In the genomic region with DNA sequence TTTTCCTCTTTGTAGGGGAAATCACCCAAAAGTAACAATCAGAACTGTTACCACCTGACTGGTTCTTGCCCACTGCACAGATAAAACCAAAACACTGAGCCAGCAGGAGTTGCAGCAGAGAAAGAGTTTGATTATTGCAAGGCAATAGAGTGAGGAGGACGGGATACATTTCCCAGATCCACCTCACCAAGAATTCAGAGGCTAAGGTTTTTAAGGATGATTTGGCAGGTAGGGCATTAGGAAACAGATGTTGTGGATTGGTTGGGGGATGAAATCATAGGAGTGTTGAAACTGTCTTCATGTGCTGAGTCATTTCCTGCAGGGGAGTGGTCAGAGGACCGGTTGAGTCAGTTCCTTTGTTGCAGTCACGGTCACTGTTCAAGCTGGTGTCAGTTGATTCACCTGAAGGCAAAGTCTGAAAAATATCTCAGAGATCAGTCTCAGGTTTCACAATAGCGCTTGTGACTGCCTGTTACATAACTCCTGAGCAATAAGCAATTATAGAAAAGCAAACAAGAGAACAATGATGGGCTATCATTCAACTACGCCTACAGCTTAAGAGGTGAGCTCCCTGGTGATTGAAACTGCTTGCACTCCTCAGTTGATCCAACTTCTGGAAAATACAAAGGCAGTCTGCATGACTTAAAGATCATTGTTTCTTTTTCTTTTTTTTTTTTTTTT, we compare ENCODE assay signal across 9 cellular contexts. TPM values are rescaled to one million over a fixed set of nuclear protein-coding genes. Genes with fewer than 3 reads are reported as not detected.
DNase-seq lines count a peak whose midpoint lies in the region; FAIRE-seq and TF ChIP-seq lines count a peak whose summit lies in the region.
"Had no signal": no experiment of that assay in that cellular context is flagged by ENCODE, and none has a peak within 500 bp of the region (broad histone marks: within the 10 kb centered on the region; RNA-seq: fewer than 3 reads in every experiment).

No MANE protein-coding gene starts in this region.

- no peaks in the 10 kb centered on the region for H3K27me3 Mint-ChIP-seq in activated naive CD8-positive, alpha-beta T cell treated with anti-CD3 and anti-CD28 coated beads for 36 hours

- H3K4me1 ChIP-seq in KMS-11 (ENCODE audit: low read depth, poor library complexity, severe bottlenecking) = peaks cover 71% of the 10 kb centered on the region

- H3K36me3 ChIP-seq in KMS-11 (ENCODE audit: insufficient read depth) = no peaks in the 10 kb centered on the region

- peak overlapping the region; percentile 85 for H3K27ac ChIP-seq in KMS-11

- peak overlapping the region; percentile 86 for H3K27ac Mint-ChIP-seq in activated naive CD8-positive, alpha-beta T cell treated with anti-CD3 and anti-CD28 coated beads for 36 hours

- no peak overlapping the region for H3K4me3 ChIP-seq in KMS-11 (IDR thresholded peaks at IDR 0.05; ENCODE audit: insufficient read depth, low read depth, low read length)

- peak overlapping the region; percentile 21; the same call in 1 of the 2 replicates for H3K9ac ChIP-seq in KMS-11

- H3K27me3 ChIP-seq in KMS-11 (ENCODE audit: insufficient read depth, low read depth) = no peaks in the 10 kb centered on the region

- TF ChIP-seq CTCF in KMS-11 (conservative IDR thresholded peaks at IDR 0.05; ENCODE audit: low read depth, low read length) = no peak

- peak; percentile 94 for FAIRE-seq in H54 (lab: Jason Lieb, UNC)

- no peak overlapping the region for H3K4me3 Mint-ChIP-seq in activated naive CD8-positive, alpha-beta T cell treated with anti-CD3 and anti-CD28 coated beads for 36 hours
- H3K4me3 Mint-ChIP-seq: nephron had no signal

- H2AFZ ChIP-seq in KMS-11 (ENCODE audit: low read depth) = peak overlapping the region; percentile 47

- TF ChIP-seq POLR2A in H54 (IDR thresholded peaks at IDR 0.05; ENCODE audit: low read depth, low read length) = no peak

- H4K20me1 ChIP-seq in KMS-11 (ENCODE audit: insufficient read depth) = no peaks in the 10 kb centered on the region

- peaks cover 1% of the 10 kb centered on the region for H3K9me3 Mint-ChIP-seq in activated naive CD8-positive, alpha-beta T cell treated with anti-CD3 and anti-CD28 coated beads for 36 hours

- H3K36me3 Mint-ChIP-seq in activated naive CD8-positive, alpha-beta T cell treated with anti-CD3 and anti-CD28 coated beads for 36 hours = peaks cover 2% of the 10 kb centered on the region

- no peaks in the 10 kb centered on the region for H3K79me2 ChIP-seq in KMS-11 (ENCODE audit: insufficient read depth, low read depth)

- DNase-seq in GM04504 (ENCODE audit: low read depth) (peak; percentile 93), H54 (ENCODE audit: insufficient read length, low spot score) (peak; percentile 63), RPMI8226 (peak; percentile 92), iPS-NIHi11 (ENCODE audit: low spot score) (peak; percentile 70), cerebellum (ENCODE audit: low spot score) (no peak)
- peak; percentile 72 for DNase-seq in activated naive CD8-positive, alpha-beta T cell treated with anti-CD3 and anti-CD28 coated beads for 36 hours
- DNase-seq in stimulated activated CD4-positive, alpha-beta T cell treated with anti-CD3 and anti-CD28 coated beads, Interleukin-4, amount 100 ng/mL, for 4 hours = peak; percentile 31 to 77

- H3K4me2 ChIP-seq in KMS-11 = peak overlapping the region; percentile 55

- H3K4me1 Mint-ChIP-seq in activated naive CD8-positive, alpha-beta T cell treated with anti-CD3 and anti-CD28 coated beads for 36 hours = peaks cover 51% of the 10 kb centered on the region

RNA-seq across cellular contexts. Expression of gene AMN1, which starts 20.3 kb away (rescaled TPM):
- 1 to 10 TPM; 2.7 to 3.7 TPM for total RNA-seq in activated naive CD8-positive, alpha-beta T cell treated with anti-CD3 and anti-CD28 coated beads for 36 hours
- 40.0 TPM for total RNA-seq in cerebellum
